18 cellular contexts compared by ENCODE assay signal in genomic region chr4:15378493-15378892, GRCh38. TPM values are rescaled to one million over a fixed set of nuclear protein-coding genes. Genes with fewer than 3 reads are reported as not detected.
"Had no signal": no experiment of that assay in that cellular context is flagged by ENCODE, and none has a peak within 500 bp of the region (broad histone marks: within the 10 kb centered on the region; RNA-seq: fewer than 3 reads in every experiment).

No MANE protein-coding gene starts in this region.

- H3K27ac Mint-ChIP-seq: activated T-cell treated with anti-CD3 and anti-CD28 coated beads, Interleukin-2, amount 50 U/mL, for 72 hours; dendritic cell treated with granulocyte-macrophage colony-stimulating factor and Interleukin-4, amounts not matched to agents 40 ng/mL and 50 ng/mL, for 4 days; progenitor cell of endocrine pancreas; stimulated activated naive CD8-positive, alpha-beta T cell treated with anti-CD3 and anti-CD28 coated beads, Interleukin-15, Interleukin-2, amounts not matched to agents 100 ng/mL and 50 ng/mL, for 24 hours; T-helper 1 cell treated with Interleukin-12 subunit alpha and Interleukin-12 subunit beta and Interleukin-4 antibody, amounts not matched to agents 30 μg/mL and 1 μg/mL, for 36 hours had no signal

- H3K9me3 Mint-ChIP-seq: dendritic cell treated with granulocyte-macrophage colony-stimulating factor and Interleukin-4, amounts not matched to agents 40 ng/mL and 50 ng/mL, for 4 days; stimulated activated naive CD8-positive, alpha-beta T cell treated with anti-CD3 and anti-CD28 coated beads, Interleukin-15, Interleukin-2, amounts not matched to agents 100 ng/mL and 50 ng/mL, for 24 hours; T-helper 1 cell treated with Interleukin-12 subunit alpha and Interleukin-12 subunit beta and Interleukin-4 antibody, amounts not matched to agents 30 μg/mL and 1 μg/mL, for 36 hours had no signal

- H3K27me3 ChIP-seq: esophagus squamous epithelium, hepatocyte had no signal

- H3K4me3 ChIP-seq: esophagus squamous epithelium, hepatocyte, lung had no signal

- H3K36me3 ChIP-seq: esophagus squamous epithelium had no signal

- H3K27ac ChIP-seq: hepatocyte had no signal

- H3K4me3 Mint-ChIP-seq: activated T-cell treated with anti-CD3 and anti-CD28 coated beads, Interleukin-2, amount 50 U/mL, for 72 hours; dendritic cell treated with granulocyte-macrophage colony-stimulating factor and Interleukin-4, amounts not matched to agents 40 ng/mL and 50 ng/mL, for 4 days; stimulated activated naive CD8-positive, alpha-beta T cell treated with anti-CD3 and anti-CD28 coated beads, Interleukin-15, Interleukin-2, amounts not matched to agents 100 ng/mL and 50 ng/mL, for 24 hours; T-helper 1 cell treated with Interleukin-12 subunit alpha and Interleukin-12 subunit beta and Interleukin-4 antibody, amounts not matched to agents 30 μg/mL and 1 μg/mL, for 36 hours had no signal

- DNase-seq: activated effector memory CD4-positive, alpha-beta T cell treated with anti-CD3 and anti-CD28 coated beads, Interleukin-2, amount 50 U/mL, for 16 hours; activated naive CD4-positive, alpha-beta T cell treated with anti-CD3 and anti-CD28 coated beads, Interleukin-2, amount 50 U/mL, for 16 hours; activated T-cell treated with anti-CD3 and anti-CD28 coated beads, Interleukin-2, amount 50 U/mL, for 72 hours; effector CD8-positive, alpha-beta T cell; esophagus squamous epithelium; left cardiac atrium; midbrain; occipital lobe; stimulated activated CD4-positive, alpha-beta T cell treated with anti-CD3 and anti-CD28 coated beads, Interleukin-2, amount 100 ng/mL, for 24 hours; trophoblast cell had no signal

- H3K27me3 Mint-ChIP-seq: dendritic cell treated with granulocyte-macrophage colony-stimulating factor and Interleukin-4, amounts not matched to agents 40 ng/mL and 50 ng/mL, for 4 days; progenitor cell of endocrine pancreas; stimulated activated naive CD8-positive, alpha-beta T cell treated with anti-CD3 and anti-CD28 coated beads, Interleukin-15, Interleukin-2, amounts not matched to agents 100 ng/mL and 50 ng/mL, for 24 hours had no signal

- H3K4me2 ChIP-seq: hepatocyte had no signal

- H2AFZ ChIP-seq: hepatocyte had no signal

- H3K9me3 ChIP-seq: esophagus squamous epithelium had no signal

RNA-seq across cellular contexts. Expression of gene C1QTNF7, which starts 49.3 kb away (rescaled TPM):
- total RNA-seq: activated T-cell treated with anti-CD3 and anti-CD28 coated beads, Interleukin-2, amount 50 U/mL, for 72 hours; myocyte; progenitor cell of endocrine pancreas had no signal
- polyA plus RNA-seq: neural cell had no signal
